ENCODE assay signal across 9 cellular contexts in genomic region chr6:105485456-105485855, GRCh38.
DNase-seq lines count a peak whose midpoint lies in the region; ATAC-seq lines count a peak whose summit lies in the region.
"Had no signal": no experiment of that assay in that cellular context is flagged by ENCODE, and none has a peak within 500 bp of the region (broad histone marks: within the 10 kb centered on the region; RNA-seq: fewer than 3 reads in every experiment).

No MANE protein-coding gene starts in this region.

- no peaks in the 10 kb centered on the region for H3K27me3 Mint-ChIP-seq in activated T-helper 2 cell treated with anti-CD3 and anti-CD28 coated beads, Interferon-gamma antibody, Interleukin-2, Interleukin-4, amounts not matched to agents 10 μg/mL and 5 μg/mL and 100 μg/mL, durations not matched to agents 14 hours and 24 hours and 36 hours (ENCODE audit: low read depth)

- H3K9me3 Mint-ChIP-seq in activated T-helper 2 cell treated with anti-CD3 and anti-CD28 coated beads, Interferon-gamma antibody, Interleukin-2, Interleukin-4, amounts not matched to agents 10 μg/mL and 5 μg/mL and 100 μg/mL, durations not matched to agents 14 hours and 24 hours and 36 hours: no peaks in the 10 kb centered on the region

- intact Hi-C loops in activated T-helper 2 cell treated with anti-CD3 and anti-CD28 coated beads, Interferon-gamma antibody, Interleukin-2, Interleukin-4, amounts not matched to agents 10 μg/mL and 5 μg/mL and 100 μg/mL, durations not matched to agents 14 hours and 24 hours and 36 hours (cut with micrococcal nuclease): loop anchor here (2.0 to 10.0 kb wide), 4 partner anchors 115 to 699 kb away; no protein-coding TSS in a partner anchor

- H3K27ac Mint-ChIP-seq in activated T-helper 2 cell treated with anti-CD3 and anti-CD28 coated beads, Interferon-gamma antibody, Interleukin-2, Interleukin-4, amounts not matched to agents 10 μg/mL and 5 μg/mL and 100 μg/mL, durations not matched to agents 14 hours and 24 hours and 36 hours: peak overlapping the region; percentile 24
- H3K27ac Mint-ChIP-seq: activated naive CD8-positive, alpha-beta T cell had no signal

- H3K4me1 Mint-ChIP-seq in activated T-helper 2 cell treated with anti-CD3 and anti-CD28 coated beads, Interferon-gamma antibody, Interleukin-2, Interleukin-4, amounts not matched to agents 10 μg/mL and 5 μg/mL and 100 μg/mL, durations not matched to agents 14 hours and 24 hours and 36 hours (ENCODE audit: low read depth): peaks cover 61% of the 10 kb centered on the region

- peaks cover 5% of the 10 kb centered on the region for H3K36me3 Mint-ChIP-seq in activated T-helper 2 cell treated with anti-CD3 and anti-CD28 coated beads, Interferon-gamma antibody, Interleukin-2, Interleukin-4, amounts not matched to agents 10 μg/mL and 5 μg/mL and 100 μg/mL, durations not matched to agents 14 hours and 24 hours and 36 hours (ENCODE audit: low read depth)
- H3K36me3 Mint-ChIP-seq: activated naive CD8-positive, alpha-beta T cell had no signal

- DNase-seq in activated T-helper 2 cell treated with anti-CD3 and anti-CD28 coated beads, Interferon-gamma antibody, Interleukin-2, Interleukin-4, amounts not matched to agents 10 μg/mL and 5 μg/mL and 100 μg/mL, durations not matched to agents 14 hours and 24 hours and 36 hours (ENCODE audit: low spot score): no peak
- no peak for DNase-seq in T1000 (lab: John Stamatoyannopoulos, UW)
- DNase-seq in activated gamma-delta T cell treated with Interleukin-2 at 50 U/mL for 16 hours: no peak
- DNase-seq in stimulated activated CD4-positive, alpha-beta T cell treated with anti-CD3 and anti-CD28 coated beads, Interleukin-2, amount 100 ng/mL, for 24 hours: no peak
- DNase-seq in ureter (ENCODE audit: low spot score): no peak

- H3K4me3 Mint-ChIP-seq in activated T-helper 2 cell treated with anti-CD3 and anti-CD28 coated beads, Interferon-gamma antibody, Interleukin-2, Interleukin-4, amounts not matched to agents 10 μg/mL and 5 μg/mL and 100 μg/mL, durations not matched to agents 14 hours and 24 hours and 36 hours (ENCODE audit: low read depth): no peak overlapping the region
- H3K4me3 Mint-ChIP-seq: activated naive CD8-positive, alpha-beta T cell had no signal

- peak; percentile 55 for ATAC-seq in GM18861 (IDR thresholded peaks at IDR 0.05; ENCODE audit: unreplicated experiment)
- peak; percentile 51 for ATAC-seq in GM21529 (IDR thresholded peaks at IDR 0.05; ENCODE audit: unreplicated experiment)
- ATAC-seq in HG03565 (IDR thresholded peaks at IDR 0.05; ENCODE audit: unreplicated experiment): peak; percentile 46
